In the genomic region with DNA sequence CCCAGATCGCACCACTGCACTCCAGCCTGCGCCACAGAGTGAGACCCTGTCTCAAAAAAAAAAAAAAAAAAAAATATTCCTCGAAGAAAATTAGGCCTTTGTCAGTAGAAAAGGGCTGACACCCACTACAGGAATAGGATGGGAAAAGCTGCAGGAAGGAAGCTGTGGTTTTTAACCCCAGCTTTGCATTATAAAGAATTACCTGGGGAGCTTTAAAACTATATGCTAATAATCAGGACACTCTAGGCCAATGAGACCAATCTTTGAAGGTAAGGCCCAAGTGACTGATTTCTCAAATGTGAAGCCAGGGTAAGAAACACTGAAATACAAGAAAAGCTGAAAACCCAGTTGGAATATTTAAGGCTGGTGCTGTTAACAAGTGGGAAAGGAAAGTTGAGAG, we compare ENCODE assay signal across 2 cellular contexts.
A peak's percentile ranks its signal among the peaks of the same experiment; 100 is the strongest.
TF ChIP-seq lines count a peak whose summit lies in the region.

No MANE protein-coding gene starts in this region.

TF ChIP-seq in IMR-90, 13 proteins besides CTCF, POLR2A, EP300 and RAD21:
- TF ChIP-seq FOS (IDR thresholded peaks at IDR 0.05; ENCODE audit: low read depth, low read length): no peak
- no peak for TF ChIP-seq CEBPB (IDR thresholded peaks at IDR 0.05; ENCODE audit: low read depth, low read length)
- TF ChIP-seq SMC3 (IDR thresholded peaks at IDR 0.05; ENCODE audit: low read depth, low read length): no peak

TF ChIP-seq in H1, 55 proteins besides CTCF, POLR2A, EP300 and RAD21:
- no peak for TF ChIP-seq CREB1 (IDR thresholded peaks at IDR 0.05)
- no peak for TF ChIP-seq SAP30 (IDR thresholded peaks at IDR 0.05; ENCODE audit: insufficient read depth, insufficient replicate concordance, low read length)
- TF ChIP-seq SP1 (IDR thresholded peaks at IDR 0.05; ENCODE audit: low read depth, low read length): no peak
- TF ChIP-seq, protein P1, sequence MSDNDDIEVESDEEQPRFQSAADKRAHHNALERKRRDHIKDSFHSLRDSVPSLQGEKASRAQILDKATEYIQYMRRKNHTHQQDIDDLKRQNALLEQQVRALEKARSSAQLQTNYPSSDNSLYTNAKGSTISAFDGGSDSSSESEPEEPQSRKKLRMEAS (IDR thresholded peaks at IDR 0.05): no peak
- TF ChIP-seq SP4 (IDR thresholded peaks at IDR 0.05; ENCODE audit: low read length): no peak
- TF ChIP-seq SIX5 (IDR thresholded peaks at IDR 0.05; ENCODE audit: low read depth, low read length): no peak
- TF ChIP-seq CEBPB (IDR thresholded peaks at IDR 0.05; ENCODE audit: low read depth, low read length): no peak
- TF ChIP-seq TCF12 (IDR thresholded peaks at IDR 0.05; ENCODE audit: low read depth, low read length): no peak
- TF ChIP-seq GABPA (IDR thresholded peaks at IDR 0.05; ENCODE audit: borderline replicate concordance, insufficient read depth, low read length): no peak
- TF ChIP-seq NANOG (IDR thresholded peaks at IDR 0.05; ENCODE audit: insufficient read depth, low read depth, low read length, poor library complexity, severe bottlenecking): no peak
- TF ChIP-seq TEAD4 (IDR thresholded peaks at IDR 0.05; ENCODE audit: low read depth, low read length): no peak
- TF ChIP-seq EGR1 (IDR thresholded peaks at IDR 0.05; ENCODE audit: borderline replicate concordance, low read depth, low read length): no peak
- TF ChIP-seq FOSL1 (IDR thresholded peaks at IDR 0.05; ENCODE audit: insufficient read depth, low read depth, low read length): no peak
- no peak for TF ChIP-seq NRF1 (IDR thresholded peaks at IDR 0.05; ENCODE audit: low read depth, low read length)
- no peak for TF ChIP-seq RXRA (IDR thresholded peaks at IDR 0.05; ENCODE audit: insufficient read depth, low read depth, low read length)
- peak; percentile 50; the same call in 1 of the 2 replicates for TF ChIP-seq TBP (IDR thresholded peaks at IDR 0.05; ENCODE audit: low read depth, low read length)
- no peak for TF ChIP-seq SRF (IDR thresholded peaks at IDR 0.05; ENCODE audit: low read depth, low read length)
- TF ChIP-seq, protein P2, sequence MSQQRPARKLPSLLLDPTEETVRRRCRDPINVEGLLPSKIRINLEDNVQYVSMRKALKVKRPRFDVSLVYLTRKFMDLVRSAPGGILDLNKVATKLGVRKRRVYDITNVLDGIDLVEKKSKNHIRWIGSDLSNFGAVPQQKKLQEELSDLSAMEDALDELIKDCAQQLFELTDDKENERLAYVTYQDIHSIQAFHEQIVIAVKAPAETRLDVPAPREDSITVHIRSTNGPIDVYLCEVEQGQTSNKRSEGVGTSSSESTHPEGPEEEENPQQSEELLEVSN (IDR thresholded peaks at IDR 0.05): no peak
- TF ChIP-seq JUN (IDR thresholded peaks at IDR 0.05; ENCODE audit: low read depth, low read length): no peak
- TF ChIP-seq JUND (IDR thresholded peaks at IDR 0.05; ENCODE audit: low read length): no peak
- no peak for TF ChIP-seq CBX8 (IDR thresholded peaks at IDR 0.05; ENCODE audit: borderline replicate concordance, low read depth, low read length)
- TF ChIP-seq CHD2 (IDR thresholded peaks at IDR 0.05; ENCODE audit: low read length): no peak
- TF ChIP-seq HDAC2 (IDR thresholded peaks at IDR 0.05; ENCODE audit: borderline replicate concordance in 1 of 2, low read depth in 2 of 2, low read length in 2 of 2): no peak
- no peak for TF ChIP-seq ASH2L (IDR thresholded peaks at IDR 0.05; ENCODE audit: low read length)
- TF ChIP-seq, protein P3, sequence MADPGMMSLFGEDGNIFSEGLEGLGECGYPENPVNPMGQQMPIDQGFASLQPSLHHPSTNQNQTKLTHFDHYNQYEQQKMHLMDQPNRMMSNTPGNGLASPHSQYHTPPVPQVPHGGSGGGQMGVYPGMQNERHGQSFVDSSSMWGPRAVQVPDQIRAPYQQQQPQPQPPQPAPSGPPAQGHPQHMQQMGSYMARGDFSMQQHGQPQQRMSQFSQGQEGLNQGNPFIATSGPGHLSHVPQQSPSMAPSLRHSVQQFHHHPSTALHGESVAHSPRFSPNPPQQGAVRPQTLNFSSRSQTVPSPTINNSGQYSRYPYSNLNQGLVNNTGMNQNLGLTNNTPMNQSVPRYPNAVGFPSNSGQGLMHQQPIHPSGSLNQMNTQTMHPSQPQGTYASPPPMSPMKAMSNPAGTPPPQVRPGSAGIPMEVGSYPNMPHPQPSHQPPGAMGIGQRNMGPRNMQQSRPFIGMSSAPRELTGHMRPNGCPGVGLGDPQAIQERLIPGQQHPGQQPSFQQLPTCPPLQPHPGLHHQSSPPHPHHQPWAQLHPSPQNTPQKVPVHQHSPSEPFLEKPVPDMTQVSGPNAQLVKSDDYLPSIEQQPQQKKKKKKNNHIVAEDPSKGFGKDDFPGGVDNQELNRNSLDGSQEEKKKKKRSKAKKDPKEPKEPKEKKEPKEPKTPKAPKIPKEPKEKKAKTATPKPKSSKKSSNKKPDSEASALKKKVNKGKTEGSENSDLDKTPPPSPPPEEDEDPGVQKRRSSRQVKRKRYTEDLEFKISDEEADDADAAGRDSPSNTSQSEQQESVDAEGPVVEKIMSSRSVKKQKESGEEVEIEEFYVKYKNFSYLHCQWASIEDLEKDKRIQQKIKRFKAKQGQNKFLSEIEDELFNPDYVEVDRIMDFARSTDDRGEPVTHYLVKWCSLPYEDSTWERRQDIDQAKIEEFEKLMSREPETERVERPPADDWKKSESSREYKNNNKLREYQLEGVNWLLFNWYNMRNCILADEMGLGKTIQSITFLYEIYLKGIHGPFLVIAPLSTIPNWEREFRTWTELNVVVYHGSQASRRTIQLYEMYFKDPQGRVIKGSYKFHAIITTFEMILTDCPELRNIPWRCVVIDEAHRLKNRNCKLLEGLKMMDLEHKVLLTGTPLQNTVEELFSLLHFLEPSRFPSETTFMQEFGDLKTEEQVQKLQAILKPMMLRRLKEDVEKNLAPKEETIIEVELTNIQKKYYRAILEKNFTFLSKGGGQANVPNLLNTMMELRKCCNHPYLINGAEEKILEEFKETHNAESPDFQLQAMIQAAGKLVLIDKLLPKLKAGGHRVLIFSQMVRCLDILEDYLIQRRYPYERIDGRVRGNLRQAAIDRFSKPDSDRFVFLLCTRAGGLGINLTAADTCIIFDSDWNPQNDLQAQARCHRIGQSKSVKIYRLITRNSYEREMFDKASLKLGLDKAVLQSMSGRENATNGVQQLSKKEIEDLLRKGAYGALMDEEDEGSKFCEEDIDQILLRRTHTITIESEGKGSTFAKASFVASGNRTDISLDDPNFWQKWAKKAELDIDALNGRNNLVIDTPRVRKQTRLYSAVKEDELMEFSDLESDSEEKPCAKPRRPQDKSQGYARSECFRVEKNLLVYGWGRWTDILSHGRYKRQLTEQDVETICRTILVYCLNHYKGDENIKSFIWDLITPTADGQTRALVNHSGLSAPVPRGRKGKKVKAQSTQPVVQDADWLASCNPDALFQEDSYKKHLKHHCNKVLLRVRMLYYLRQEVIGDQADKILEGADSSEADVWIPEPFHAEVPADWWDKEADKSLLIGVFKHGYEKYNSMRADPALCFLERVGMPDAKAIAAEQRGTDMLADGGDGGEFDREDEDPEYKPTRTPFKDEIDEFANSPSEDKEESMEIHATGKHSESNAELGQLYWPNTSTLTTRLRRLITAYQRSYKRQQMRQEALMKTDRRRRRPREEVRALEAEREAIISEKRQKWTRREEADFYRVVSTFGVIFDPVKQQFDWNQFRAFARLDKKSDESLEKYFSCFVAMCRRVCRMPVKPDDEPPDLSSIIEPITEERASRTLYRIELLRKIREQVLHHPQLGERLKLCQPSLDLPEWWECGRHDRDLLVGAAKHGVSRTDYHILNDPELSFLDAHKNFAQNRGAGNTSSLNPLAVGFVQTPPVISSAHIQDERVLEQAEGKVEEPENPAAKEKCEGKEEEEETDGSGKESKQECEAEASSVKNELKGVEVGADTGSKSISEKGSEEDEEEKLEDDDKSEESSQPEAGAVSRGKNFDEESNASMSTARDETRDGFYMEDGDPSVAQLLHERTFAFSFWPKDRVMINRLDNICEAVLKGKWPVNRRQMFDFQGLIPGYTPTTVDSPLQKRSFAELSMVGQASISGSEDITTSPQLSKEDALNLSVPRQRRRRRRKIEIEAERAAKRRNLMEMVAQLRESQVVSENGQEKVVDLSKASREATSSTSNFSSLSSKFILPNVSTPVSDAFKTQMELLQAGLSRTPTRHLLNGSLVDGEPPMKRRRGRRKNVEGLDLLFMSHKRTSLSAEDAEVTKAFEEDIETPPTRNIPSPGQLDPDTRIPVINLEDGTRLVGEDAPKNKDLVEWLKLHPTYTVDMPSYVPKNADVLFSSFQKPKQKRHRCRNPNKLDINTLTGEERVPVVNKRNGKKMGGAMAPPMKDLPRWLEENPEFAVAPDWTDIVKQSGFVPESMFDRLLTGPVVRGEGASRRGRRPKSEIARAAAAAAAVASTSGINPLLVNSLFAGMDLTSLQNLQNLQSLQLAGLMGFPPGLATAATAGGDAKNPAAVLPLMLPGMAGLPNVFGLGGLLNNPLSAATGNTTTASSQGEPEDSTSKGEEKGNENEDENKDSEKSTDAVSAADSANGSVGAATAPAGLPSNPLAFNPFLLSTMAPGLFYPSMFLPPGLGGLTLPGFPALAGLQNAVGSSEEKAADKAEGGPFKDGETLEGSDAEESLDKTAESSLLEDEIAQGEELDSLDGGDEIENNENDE (IDR thresholded peaks at IDR 0.05; ENCODE audit: insufficient replicate concordance, low read length): peak; percentile 49
- no peak for TF ChIP-seq SP2 (IDR thresholded peaks at IDR 0.05; ENCODE audit: low read length)
- TF ChIP-seq KDM4A (IDR thresholded peaks at IDR 0.05; ENCODE audit: low read depth, low read length, severe bottlenecking): no peak
- TF ChIP-seq CBX5 (IDR thresholded peaks at IDR 0.05; ENCODE audit: low read depth, low read length): no peak
- no peak for TF ChIP-seq EZH2 (IDR thresholded peaks at IDR 0.05; ENCODE audit: low read depth, low read length, severe bottlenecking)
- no peak for TF ChIP-seq MAFK (IDR thresholded peaks at IDR 0.05; ENCODE audit: low read depth, low read length)
- TF ChIP-seq TAF7 (optimal IDR thresholded peaks at IDR 0.05; ENCODE audit: borderline replicate concordance, low read depth, low read length): peak; percentile 60
- TF ChIP-seq RNF2 (IDR thresholded peaks at IDR 0.05; ENCODE audit: borderline replicate concordance, low read depth, low read length, missing control alignments, poor library complexity, severe bottlenecking): no peak
- TF ChIP-seq ZNF274 (IDR thresholded peaks at IDR 0.05; ENCODE audit: borderline replicate concordance, extremely low read depth, low read length): no peak
- no peak for TF ChIP-seq KDM5A (IDR thresholded peaks at IDR 0.05; ENCODE audit: low read length)
- no peak for TF ChIP-seq RFX5 (IDR thresholded peaks at IDR 0.05; ENCODE audit: borderline replicate concordance, low read depth, low read length)
- no peak for TF ChIP-seq CTBP2 (IDR thresholded peaks at IDR 0.05; ENCODE audit: borderline replicate concordance, insufficient read depth, insufficient read length, low read length)
- peak; percentile 42; the same call in 1 of the 2 replicates for TF ChIP-seq POU5F1 (IDR thresholded peaks at IDR 0.05; ENCODE audit: low read depth, low read length)
- no peak for TF ChIP-seq KDM1A (IDR thresholded peaks at IDR 0.05; ENCODE audit: borderline replicate concordance, low read length)
- TF ChIP-seq HDAC6 (IDR thresholded peaks at IDR 0.05; ENCODE audit: low read depth, low read length): no peak
- TF ChIP-seq TAF1 (IDR thresholded peaks at IDR 0.05; ENCODE audit: low read depth, low read length): peak; percentile 61
- TF ChIP-seq SIRT6 (IDR thresholded peaks at IDR 0.05; ENCODE audit: low read length): no peak
- TF ChIP-seq BRCA1 (IDR thresholded peaks at IDR 0.05; ENCODE audit: low read depth, low read length): no peak
- TF ChIP-seq, protein P4, sequence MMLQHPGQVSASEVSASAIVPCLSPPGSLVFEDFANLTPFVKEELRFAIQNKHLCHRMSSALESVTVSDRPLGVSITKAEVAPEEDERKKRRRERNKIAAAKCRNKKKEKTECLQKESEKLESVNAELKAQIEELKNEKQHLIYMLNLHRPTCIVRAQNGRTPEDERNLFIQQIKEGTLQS (IDR thresholded peaks at IDR 0.05; ENCODE audit: insufficient read depth, low read depth, low read length): no peak
- no peak for TF ChIP-seq YY1 (IDR thresholded peaks at IDR 0.05; ENCODE audit: low read depth, low read length)
- TF ChIP-seq SUZ12 (IDR thresholded peaks at IDR 0.05; ENCODE audit: low read length): no peak
- TF ChIP-seq SIN3A (conservative IDR thresholded peaks at IDR 0.05 in 1 of 2, IDR thresholded peaks at IDR 0.05 in 1 of 2; ENCODE audit: low read depth in 1 of 2, low read length in 2 of 2): 0 out of 4 replicates have a peak, but pooled peaks of 1 of the 2 experiments have one; percentile 20
